In genomic region chr5:32126691-32127090, GRCh38 we compare ENCODE assay signal across 19 cellular contexts.
"Had no signal": no experiment of that assay in that cellular context is flagged by ENCODE, and none has a peak within 500 bp of the region (broad histone marks: within the 10 kb centered on the region; RNA-seq: fewer than 3 reads in every experiment).

No MANE protein-coding gene starts in this region.

- H3K9me3 Mint-ChIP-seq: activated naive CD8-positive, alpha-beta T cell treated with anti-CD3 and anti-CD28 coated beads for 36 hours; neural progenitor cell had no signal

- H3K9ac ChIP-seq: neural progenitor cell had no signal

- H3K9me3 ChIP-seq: ovary, vagina had no signal

- H3K4me1 ChIP-seq: neural progenitor cell had no signal

- H3K4me2 ChIP-seq: neural progenitor cell had no signal

- H3K4me3 Mint-ChIP-seq: activated CD8-positive, alpha-beta memory T cell treated with anti-CD3 and anti-CD28 coated beads, Interleukin-2, amount 10 ng/mL, durations not matched to agents 7 days and 5 days; activated naive CD8-positive, alpha-beta T cell treated with anti-CD3 and anti-CD28 coated beads for 36 hours; neural progenitor cell had no signal

- H3K27me3 Mint-ChIP-seq: activated CD8-positive, alpha-beta memory T cell treated with anti-CD3 and anti-CD28 coated beads, Interleukin-2, amount 10 ng/mL, durations not matched to agents 7 days and 5 days; activated naive CD8-positive, alpha-beta T cell treated with anti-CD3 and anti-CD28 coated beads for 36 hours had no signal

- H3K27me3 ChIP-seq: brain microvascular endothelial cell, neural progenitor cell, ovary, vagina had no signal

- H3K36me3 ChIP-seq: ovary had no signal

- H3K27ac Mint-ChIP-seq: activated CD8-positive, alpha-beta memory T cell treated with anti-CD3 and anti-CD28 coated beads, Interleukin-2, amount 10 ng/mL, durations not matched to agents 7 days and 5 days; activated naive CD8-positive, alpha-beta T cell treated with anti-CD3 and anti-CD28 coated beads for 36 hours; neural progenitor cell had no signal

- ATAC-seq: activated CD8-positive, alpha-beta memory T cell treated with anti-CD3 and anti-CD28 coated beads, Interleukin-2, amount 10 ng/mL, durations not matched to agents 7 days and 5 days had no signal

- H2AFZ ChIP-seq: neural progenitor cell had no signal

- H3K27ac ChIP-seq: brain microvascular endothelial cell, neural progenitor cell, ovary, SK-N-MC, vagina had no signal

- H3K4me3 ChIP-seq: lung, neural progenitor cell, ovary, SK-N-MC, vagina had no signal

- DNase-seq: activated CD4-positive, alpha-beta T cell treated with anti-CD3 and anti-CD28 coated beads for 1 hour; activated CD4-positive, alpha-beta T cell treated with anti-CD3 and anti-CD28 coated beads, Interleukin-2, amount 50 U/mL, for 4 hours; activated CD8-positive, alpha-beta memory T cell treated with anti-CD3 and anti-CD28 coated beads, Interleukin-2, amount 10 ng/mL, durations not matched to agents 7 days and 5 days; activated effector memory CD4-positive, alpha-beta T cell treated with anti-CD3 and anti-CD28 coated beads, Interleukin-2, amount 50 U/mL, for 16 hours; activated naive CD8-positive, alpha-beta T cell treated with anti-CD3 and anti-CD28 coated beads for 36 hours; activated T-cell treated with anti-CD3 and anti-CD28 coated beads, Interleukin-2, amount 50 U/mL, for 48 hours; brain microvascular endothelial cell; cerebellar nuclear complex; erythroblast; hippocampal formation; midbrain; ovary; stimulated activated CD4-positive, alpha-beta T cell treated with anti-CD3 and anti-CD28 coated beads, Interleukin-12 subunit alpha, Interleukin-12 subunit beta, amount 100 ng/mL, for 4 hours; stimulated activated CD4-positive, alpha-beta T cell treated with anti-CD3 and anti-CD28 coated beads, Interleukin-2, amount 100 ng/mL, for 24 hours; T-helper 9 cell had no signal

- H3K4me1 Mint-ChIP-seq: neural progenitor cell had no signal
